ENCODE assay signal across 15 cellular contexts in the genomic region with DNA sequence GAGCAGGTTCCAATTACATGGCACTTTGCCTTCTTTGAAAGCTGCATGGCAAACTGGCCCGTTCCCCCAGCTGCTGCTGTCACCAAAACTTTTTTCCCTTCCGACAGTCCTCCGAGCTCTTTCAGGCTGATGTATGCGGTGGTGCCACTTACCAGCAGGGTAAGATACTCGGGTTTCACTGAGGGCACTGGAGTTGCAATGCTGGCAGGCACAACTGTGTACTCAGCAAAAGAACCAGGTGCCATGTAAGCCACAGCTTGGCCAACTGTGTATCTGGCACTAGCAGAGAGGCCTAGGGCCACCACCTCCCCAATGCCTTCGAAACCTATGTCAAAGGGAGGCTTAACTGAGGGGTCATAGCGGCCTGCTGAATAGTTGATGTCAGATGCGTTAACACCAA. TPM values are rescaled to one million over a fixed set of nuclear protein-coding genes. Genes with fewer than 3 reads are reported as not detected.
A peak's percentile ranks its signal among the peaks of the same experiment; 100 is the strongest.
DNase-seq lines count a peak whose midpoint lies in the region; ATAC-seq and TF ChIP-seq lines count a peak whose summit lies in the region.
"Had no signal": no experiment of that assay in that cellular context is flagged by ENCODE, and none has a peak within 500 bp of the region (broad histone marks: within the 10 kb centered on the region; RNA-seq: fewer than 3 reads in every experiment).

No MANE protein-coding gene starts in this region.

- TF ChIP-seq POLR2A in esophagus squamous epithelium (IDR thresholded peaks at IDR 0.05) (no peak), gastrocnemius medialis (IDR thresholded peaks at IDR 0.05) (no peak)

- no peaks in the 10 kb centered on the region for H3K9me3 ChIP-seq in esophagus squamous epithelium
- H3K9me3 ChIP-seq in gastrocnemius medialis: no peaks in the 10 kb centered on the region

- H3K4me1 Mint-ChIP-seq in HFFc6 (ENCODE audit: low read depth): peaks cover 78% of the 10 kb centered on the region

- H3K36me3 Mint-ChIP-seq in HFFc6 (ENCODE audit: low read depth): peaks cover 27% of the 10 kb centered on the region

- peak overlapping the region; percentile 99 for H3K27ac Mint-ChIP-seq in HFFc6
- H3K27ac Mint-ChIP-seq: nephron progenitor cell had no signal

- no peaks in the 10 kb centered on the region for H3K27me3 ChIP-seq in esophagus squamous epithelium
- H3K27me3 ChIP-seq in gastrocnemius medialis: no peaks in the 10 kb centered on the region

- ATAC-seq in gastrocnemius medialis (peak; percentile 95), HG02981 (IDR thresholded peaks at IDR 0.05; ENCODE audit: unreplicated experiment) (no peak), GM18498 (IDR thresholded peaks at IDR 0.05; ENCODE audit: unreplicated experiment) (no peak), HG03439 (IDR thresholded peaks at IDR 0.05; ENCODE audit: unreplicated experiment) (no peak)

- in situ Hi-C loops in gastrocnemius medialis (cut with MboI; ENCODE audit: low sequenced_read_pairs in 4 of 4): no loop called here

- H3K27ac ChIP-seq in esophagus squamous epithelium (peak overlapping the region in 3 of 4 donors; percentile 58 to 99 (median 96)), gastrocnemius medialis (peak overlapping the region; percentile 80 to 99 (median 93))
- H3K27ac ChIP-seq: WERI-Rb-1 had no signal

- H3K36me3 ChIP-seq in esophagus squamous epithelium (peaks cover 0 to 27% (median 0%) of the 10 kb centered on the region in 3 donors), gastrocnemius medialis (no peaks in the 10 kb centered on the region)

- H3K4me3 Mint-ChIP-seq in HFFc6: peak overlapping the region; percentile 100

- H3K9me3 Mint-ChIP-seq in HFFc6: no peaks in the 10 kb centered on the region
- H3K9me3 Mint-ChIP-seq: nephron progenitor cell had no signal

- H3K4me1 ChIP-seq in esophagus squamous epithelium (peaks cover 17 to 84% (median 19%) of the 10 kb centered on the region in 3 donors), gastrocnemius medialis (peaks cover 76 to 81% of the 10 kb centered on the region in 2 donors)

- no peaks in the 10 kb centered on the region; the same call in 1 of the 2 replicates for H3K27me3 Mint-ChIP-seq in HFFc6 (ENCODE audit: insufficient read depth)

- H3K4me3 ChIP-seq in esophagus squamous epithelium (no peak overlapping the region), gastrocnemius medialis (peak overlapping the region; percentile 31 to 42 (median 34))
- H3K4me3 ChIP-seq: lung had no signal

- TF ChIP-seq CTCF in HFFc6 (IDR thresholded peaks at IDR 0.05) (no peak), esophagus squamous epithelium (IDR thresholded peaks at IDR 0.05) (peak in 1 of 6 experiments; percentile 20), gastrocnemius medialis (IDR thresholded peaks at IDR 0.05 in 4 of 5, conservative IDR thresholded peaks at IDR 0.05 in 1 of 5) (peak in 2 of 5 experiments; percentile 23 to 37)

- DNase-seq in HFFc6 (no peak), NCI-H2196 treated with DMSO at 0.1 percent for 48 hours (lab: John Stamatoyannopoulos, UW; ENCODE audit: unreplicated experiment) (peak; percentile 71), esophagus squamous epithelium (lab: John Stamatoyannopoulos, UW) (no peak), gastrocnemius medialis (peak; percentile 81 to 94), posterior vena cava (ENCODE audit: low spot score) (no peak)
- DNase-seq: activated effector memory CD4-positive, alpha-beta T cell treated with Interleukin-2 at 50 U/mL for 16 hours; AML-193; NCI-H1930; nephron progenitor cell; T-helper 1 cell; WERI-Rb-1 had no signal

- WGBS in esophagus squamous epithelium, 2 donors: 68 to 88% methylated on average over 5 to 7 of the region's 8 CpGs

- intact Hi-C loops in esophagus squamous epithelium (cut with DNase I): loop anchor here (10.0 kb wide), 1 partner anchor 1623 kb away; the partner anchor contains the start of gene ZNF236
- intact Hi-C loops in gastrocnemius medialis (cut with DNase I; ENCODE audit: low total_unique reads): loop anchor here (5.0 to 10.0 kb wide), 5 partner anchors 40 to 1293 kb away; partner anchors contain the start of genes CYB5A and ZNF516
- intact Hi-C loops in posterior vena cava (cut with DNase I): loop anchor here in 1 of 2 donors (10.0 kb wide), 1 partner anchor 253 kb away; no protein-coding TSS in a partner anchor

RNA-seq across cellular contexts. Expression of gene PTGR3, which starts 7.0 kb away (rescaled TPM):
- 10 to 100 TPM; 37.9 to 47.5 (median 41.8) TPM for total RNA-seq in HFFc6 (2021; fragmentation: NEBNext Ultra II Directional; extraction: Animal tissue kit (Norgen Biotek cat#: 25700))
- 10 to 100 TPM; 12.2 to 25.2 (median 16.7) TPM for total RNA-seq in esophagus squamous epithelium
- 10 to 100 TPM; 25.7 to 34.0 (median 29.9) TPM for total RNA-seq in gastrocnemius medialis
- total RNA-seq in posterior vena cava: 10 to 100 TPM; 13.7 to 15.8 TPM

RNA-seq across cellular contexts. Expression of gene TSHZ1, which starts 8.7 kb away (rescaled TPM):
- 10 to 100 TPM; 18.6 to 25.0 (median 23.3) TPM for total RNA-seq in HFFc6 (2021; fragmentation: NEBNext Ultra II Directional; extraction: Animal tissue kit (Norgen Biotek cat#: 25700))
- total RNA-seq in esophagus squamous epithelium: 10 to 100 TPM in 3 of 4 donors, 1 to 10 TPM in 1; 5.4 to 20.2 (median 13.7) TPM
- total RNA-seq in gastrocnemius medialis: 1 to 10 TPM; 5.9 to 7.9 (median 7.6) TPM
- total RNA-seq in posterior vena cava: 10 to 100 TPM; 18.5 to 19.0 TPM

Comparison
In these comparisons a context has a peak if more than half of its experiments do, and no peak if none do; other contexts are left out.
1. DNase-seq: peak in NCI-H2196 treated with DMSO at 0.1 percent for 48 hours (single experiment) and gastrocnemius medialis (2 of 2); none in HFFc6 (single experiment), esophagus squamous epithelium (single experiment) and posterior vena cava (single experiment).
2. H3K4me3 ChIP-seq: peak in gastrocnemius medialis (4 of 4); none in esophagus squamous epithelium (0 of 4).
3. ATAC-seq: peak in gastrocnemius medialis (2 of 2); none in HG02981 (single experiment), GM18498 (single experiment) and HG03439 (single experiment).